Comparison of ENCODE assay signal across 1 cellular context in genomic region chr7:100874577-100875355, GRCh38.
TF ChIP-seq lines count a peak whose summit lies in the region.

Gene SRRT (plus strand): TSS chr7:100875103. CDS start chr7:100875591, 488 bp downstream.

TF ChIP-seq in K562, 482 proteins besides CTCF, POLR2A, EP300 and RAD21 (continued from another document and continues in another):
- TF ChIP-seq ZNF277 (CRISPR knock-in tag; IDR thresholded peaks at IDR 0.05; ENCODE audit: borderline replicate concordance) (no peak), MNT (conservative IDR thresholded peaks at IDR 0.05) (peak; percentile 59 to 86; a peak in 3 of 4 replicates), PBX2 (CRISPR knock-in tag; IDR thresholded peaks at IDR 0.05; ENCODE audit: low read depth) (no peak), PBX2 (tag; conservative IDR thresholded peaks at IDR 0.05; ENCODE audit: low read depth) (no peak), RAD51 (IDR thresholded peaks at IDR 0.05; ENCODE audit: borderline replicate concordance, low read depth) (no peak), ZNF764 (CRISPR knock-in tag; IDR thresholded peaks at IDR 0.05; ENCODE audit: low read depth) (peak; percentile 81), GABPA (tag; conservative IDR thresholded peaks at IDR 0.05; ENCODE audit: low read depth) (peak; percentile 89), ZNF444 (CRISPR knock-in tag; IDR thresholded peaks at IDR 0.05) (peak; percentile 11; the same call in 1 of the 2 replicates), ZBTB1 (CRISPR knock-in tag; IDR thresholded peaks at IDR 0.05; ENCODE audit: borderline replicate concordance, low read depth) (0 out of 2 replicates have a peak, but pooled peaks have one; percentile 16), ZNF324 (CRISPR knock-in tag; IDR thresholded peaks at IDR 0.05) (peak; percentile 56; the same call in 1 of the 2 replicates), ZNF445 (CRISPR knock-in tag; IDR thresholded peaks at IDR 0.05; ENCODE audit: low read depth) (peak; percentile 70; the same call in 1 of the 2 replicates), MTA2 (IDR thresholded peaks at IDR 0.05; ENCODE audit: low read depth) (no peak), KAT2B (IDR thresholded peaks at IDR 0.05; ENCODE audit: low read depth, low read length) (no peak), HSF4 (CRISPR knock-in tag; IDR thresholded peaks at IDR 0.05; ENCODE audit: borderline replicate concordance) (0 out of 2 replicates have a peak, but pooled peaks have one; percentile 24), MIER1 (IDR thresholded peaks at IDR 0.05; ENCODE audit: low read depth) (no peak), ZNF561 (CRISPR knock-in tag; conservative IDR thresholded peaks at IDR 0.05) (peak; percentile 73; the same call in 1 of the 2 replicates), SAFB2 (IDR thresholded peaks at IDR 0.05; ENCODE audit: borderline replicate concordance, low read depth, low read length, severe bottlenecking) (no peak), MCM2 (IDR thresholded peaks at IDR 0.05; ENCODE audit: low read depth) (no peak), SRSF3 (IDR thresholded peaks at IDR 0.05; ENCODE audit: insufficient read depth, low read length) (no peak), ZBTB12 (CRISPR knock-in tag; IDR thresholded peaks at IDR 0.05) (no peak), ELF1 (tag; IDR thresholded peaks at IDR 0.05) (peak; percentile 89), ELF2 (CRISPR knock-in tag; IDR thresholded peaks at IDR 0.05) (peak; percentile 86), ATF3 (IDR thresholded peaks at IDR 0.05) (no peak; the same call in 1 of the 2 replicates), ATF3 (CRISPR knock-in tag; conservative IDR thresholded peaks at IDR 0.05) (peak; percentile 77), ARID2 (IDR thresholded peaks at IDR 0.05) (no peak), TBP (optimal IDR thresholded peaks at IDR 0.05; ENCODE audit: low read depth, low read length) (peak; percentile 91), TEAD4 (IDR thresholded peaks at IDR 0.05; ENCODE audit: low read length) (peak; percentile 89), TEAD4 (CRISPR knock-in tag; IDR thresholded peaks at IDR 0.05; ENCODE audit: borderline replicate concordance) (no peak), ZNF395 (CRISPR knock-in tag; IDR thresholded peaks at IDR 0.05) (peak; percentile 91; the same call in 1 of the 2 replicates), CHAMP1 (IDR thresholded peaks at IDR 0.05) (no peak), MEF2D (tag; conservative IDR thresholded peaks at IDR 0.05; ENCODE audit: low read depth) (0 out of 2 replicates have a peak, but pooled peaks have one; percentile 41), POU5F1 (IDR thresholded peaks at IDR 0.05; ENCODE audit: borderline replicate concordance, low read depth, low read length, partially characterized antibody) (peak; percentile 65), CEBPB (tag; IDR thresholded peaks at IDR 0.05) (no peak), FOXA3 (CRISPR knock-in tag; conservative IDR thresholded peaks at IDR 0.05 in 1 of 2, IDR thresholded peaks at IDR 0.05 in 1 of 2) (peak; percentile 29 to 37; a peak in 2 of 4 replicates), TBL1XR1 (IDR thresholded peaks at IDR 0.05; ENCODE audit: low read length in 2 of 2) (peak in 1 of 2 experiments; percentile 29; a peak in 2 of 4 replicates), POLR2AphosphoS2 (IDR thresholded peaks at IDR 0.05; ENCODE audit: low read length) (peak; percentile 96), GATA2 (CRISPR knock-in tag; IDR thresholded peaks at IDR 0.05) (no peak), AFF4 (CRISPR knock-in tag; IDR thresholded peaks at IDR 0.05) (peak; percentile 94), ZFP1 (CRISPR knock-in tag; IDR thresholded peaks at IDR 0.05) (peak; percentile 68), STAG1 (CRISPR knock-in tag; IDR thresholded peaks at IDR 0.05; ENCODE audit: borderline replicate concordance) (no peak; the same call in 1 of the 2 replicates), ZBTB2 (IDR thresholded peaks at IDR 0.05) (peak; percentile 94), MECOM (CRISPR knock-in tag; IDR thresholded peaks at IDR 0.05) (no peak), ZNF232 (CRISPR knock-in tag; IDR thresholded peaks at IDR 0.05) (0 out of 2 replicates have a peak, but pooled peaks have one; percentile 51), PHF20 (IDR thresholded peaks at IDR 0.05; ENCODE audit: partially characterized antibody) (peak; percentile 98), NR2C2 (CRISPR knock-in tag; IDR thresholded peaks at IDR 0.05) (peak; percentile 63; the same call in 1 of the 2 replicates), NR2C2 (tag; IDR thresholded peaks at IDR 0.05) (peak; percentile 78; the same call in 1 of the 2 replicates), EWSR1 (IDR thresholded peaks at IDR 0.05; ENCODE audit: borderline replicate concordance, low read depth, partially characterized antibody) (no peak), CHCHD3 (CRISPR knock-in tag; IDR thresholded peaks at IDR 0.05) (no peak)
